In the genomic region with DNA sequence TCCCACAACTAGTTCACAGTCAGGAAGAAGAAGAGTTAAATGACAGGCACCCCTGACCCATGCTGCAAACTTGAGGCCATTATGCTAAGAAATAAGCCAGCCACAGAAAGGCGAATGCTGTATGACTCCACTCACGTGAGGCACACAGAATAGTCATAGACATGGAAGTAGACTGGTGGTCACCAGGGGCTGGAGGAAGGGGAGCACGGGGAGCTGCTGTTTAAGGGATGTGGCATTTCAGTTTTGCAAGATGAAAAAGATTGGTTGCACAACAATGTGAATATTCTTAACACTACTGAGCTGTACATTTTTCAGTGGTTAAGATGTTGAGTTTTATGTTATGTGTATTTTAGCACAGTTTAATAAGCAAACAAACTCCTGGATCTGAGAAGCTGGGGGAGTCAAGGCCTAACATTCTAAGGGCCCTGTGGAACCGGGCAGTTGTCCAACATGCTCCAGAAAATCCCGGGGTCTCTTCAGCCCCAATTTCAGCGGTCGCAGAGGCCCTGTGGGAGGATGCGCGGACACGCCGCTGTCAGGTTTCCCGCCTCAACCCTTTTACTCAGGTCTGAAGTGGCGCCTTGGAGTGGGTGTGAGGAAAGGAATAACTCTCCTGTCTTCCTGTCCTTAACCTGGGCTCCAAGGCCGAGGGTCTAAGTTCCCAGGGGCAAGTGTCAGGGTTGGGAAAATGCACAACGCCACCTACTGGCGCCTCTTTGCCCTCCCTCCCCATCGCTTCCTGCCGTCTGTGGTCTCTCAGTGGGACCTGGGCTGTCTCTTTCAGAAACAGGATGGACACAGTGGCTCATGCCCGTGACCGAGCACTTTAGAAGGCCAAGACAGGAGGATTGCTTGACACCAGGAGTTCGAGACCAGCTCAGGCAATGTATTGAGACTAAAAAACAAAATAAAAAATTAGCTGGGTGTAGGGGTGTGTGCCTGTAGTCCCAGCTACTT, we compare ENCODE assay signal across 9 cellular contexts. TPM values are rescaled to one million over a fixed set of nuclear protein-coding genes. Genes with fewer than 3 reads are reported as not detected.
DNase-seq lines count a peak whose midpoint lies in the region; ATAC-seq, FAIRE-seq and TF ChIP-seq lines count a peak whose summit lies in the region.
"Had no signal": no experiment of that assay in that cellular context is flagged by ENCODE, and none has a peak within 500 bp of the region (broad histone marks: within the 10 kb centered on the region; RNA-seq: fewer than 3 reads in every experiment).

No MANE protein-coding gene starts in this region.

- DNase-seq in ELF-1 (ENCODE audit: low read depth, low spot score) (peak; percentile 91), glutamatergic neuron (peak; percentile 81), tibial nerve (ENCODE audit: low spot score in 2 of 2) (no peak), cortex of kidney (lab: John Stamatoyannopoulos, UW) (no peak), RCC 7860 (ENCODE audit: low spot score) (no peak)
- DNase-seq in activated CD4-positive, alpha-beta memory T cell treated with anti-CD3 and anti-CD28 coated beads, Interleukin-2, amount 10 ng/mL, durations not matched to agents 7 days and 5 days = peak; percentile 48

- H3K27me3 ChIP-seq in tibial nerve = peaks cover 0 to 5% of the 10 kb centered on the region in 2 donors

- FAIRE-seq in RCC 7860 (lab: Jason Lieb, UNC) = no peak

- TF ChIP-seq EP300 in Ishikawa (IDR thresholded peaks at IDR 0.05; ENCODE audit: borderline replicate concordance) = no peak
- TF ChIP-seq EP300 in tibial nerve (IDR thresholded peaks at IDR 0.05) = no peak

- POLR2A ChIA-PET in activated CD4-positive, alpha-beta memory T cell treated with anti-CD3 and anti-CD28 coated beads, Interleukin-2, amount 10 ng/mL, durations not matched to agents 7 days and 5 days (lab: Charles Lee) = no interaction called here

- peak; percentile 78 for TF ChIP-seq CTCF in glutamatergic neuron (IDR thresholded peaks at IDR 0.05; ENCODE audit: partially characterized antibody, unreplicated experiment)
- peak in 3 of 5 experiments; percentile 13 to 31 (median 29) for TF ChIP-seq CTCF in tibial nerve (IDR thresholded peaks at IDR 0.05)

- H3K27me3 Mint-ChIP-seq in activated CD4-positive, alpha-beta memory T cell treated with anti-CD3 and anti-CD28 coated beads, Interleukin-2, amount 10 ng/mL, durations not matched to agents 7 days and 5 days = peaks cover 18% of the 10 kb centered on the region
- peaks cover 3% of the 10 kb centered on the region for H3K27me3 Mint-ChIP-seq in glutamatergic neuron (ENCODE audit: unreplicated experiment)

- H3K27ac Mint-ChIP-seq in activated CD4-positive, alpha-beta memory T cell treated with anti-CD3 and anti-CD28 coated beads, Interleukin-2, amount 10 ng/mL, durations not matched to agents 7 days and 5 days = no peak overlapping the region
- no peak overlapping the region for H3K27ac Mint-ChIP-seq in glutamatergic neuron (ENCODE audit: unreplicated experiment)
- H3K27ac Mint-ChIP-seq: immature natural killer cell had no signal

- no peaks in the 10 kb centered on the region for H3K9me3 ChIP-seq in tibial nerve

- H3K27ac ChIP-seq in tibial nerve = no peak overlapping the region

- CTCF ChIA-PET in activated CD4-positive, alpha-beta memory T cell treated with anti-CD3 and anti-CD28 coated beads, Interleukin-2, amount 10 ng/mL, durations not matched to agents 7 days and 5 days (lab: Charles Lee) = interaction anchor here (0.5 to 2.7 kb wide), 11 partner anchors 10 to 317 kb away, joined by 3 to 18 read pairs (median 3); partner anchors contain the start of gene CCDC70

- H3K4me3 ChIP-seq in tibial nerve = no peak overlapping the region

- peaks cover 8% of the 10 kb centered on the region for H3K4me1 Mint-ChIP-seq in activated CD4-positive, alpha-beta memory T cell treated with anti-CD3 and anti-CD28 coated beads, Interleukin-2, amount 10 ng/mL, durations not matched to agents 7 days and 5 days
- no peaks in the 10 kb centered on the region for H3K4me1 Mint-ChIP-seq in glutamatergic neuron (ENCODE audit: low read depth, unreplicated experiment)

- WGBS in tibial nerve, 2 donors = 57 to 59% methylated on average over 21 of the region's 21 CpGs

- no peaks in the 10 kb centered on the region for H3K9me3 Mint-ChIP-seq in activated CD4-positive, alpha-beta memory T cell treated with anti-CD3 and anti-CD28 coated beads, Interleukin-2, amount 10 ng/mL, durations not matched to agents 7 days and 5 days
- no peaks in the 10 kb centered on the region for H3K9me3 Mint-ChIP-seq in glutamatergic neuron (ENCODE audit: unreplicated experiment)
- H3K9me3 Mint-ChIP-seq: immature natural killer cell had no signal

- TF ChIP-seq RAD21 in Ishikawa (IDR thresholded peaks at IDR 0.05; ENCODE audit: low read depth) = peak; percentile 47; the same call in 1 of the 2 replicates

- no peak for ATAC-seq in GM18519 (IDR thresholded peaks at IDR 0.05; ENCODE audit: low FRiP score, unreplicated experiment)

- H3K36me3 Mint-ChIP-seq in activated CD4-positive, alpha-beta memory T cell treated with anti-CD3 and anti-CD28 coated beads, Interleukin-2, amount 10 ng/mL, durations not matched to agents 7 days and 5 days (ENCODE audit: low read depth) = no peaks in the 10 kb centered on the region
- peaks cover 5% of the 10 kb centered on the region for H3K36me3 Mint-ChIP-seq in glutamatergic neuron (ENCODE audit: unreplicated experiment)
- H3K36me3 Mint-ChIP-seq: immature natural killer cell had no signal

- peaks cover 0 to 7% (median 0%) of the 10 kb centered on the region in 4 donors for H3K4me1 ChIP-seq in tibial nerve

- no peak for TF ChIP-seq POLR2A in tibial nerve (IDR thresholded peaks at IDR 0.05)

- no peak overlapping the region for H3K4me3 Mint-ChIP-seq in activated CD4-positive, alpha-beta memory T cell treated with anti-CD3 and anti-CD28 coated beads, Interleukin-2, amount 10 ng/mL, durations not matched to agents 7 days and 5 days
- H3K4me3 Mint-ChIP-seq in glutamatergic neuron (ENCODE audit: unreplicated experiment) = no peak overlapping the region
- H3K4me3 Mint-ChIP-seq: immature natural killer cell had no signal

- no peaks in the 10 kb centered on the region for H3K36me3 ChIP-seq in tibial nerve

TF ChIP-seq in Ishikawa, 13 proteins besides CTCF, POLR2A, EP300 and RAD21:
- TF ChIP-seq CEBPB (IDR thresholded peaks at IDR 0.05) (no peak), TCF12 (IDR thresholded peaks at IDR 0.05; ENCODE audit: low read depth) (no peak), FOXM1 (IDR thresholded peaks at IDR 0.05; ENCODE audit: borderline replicate concordance, low read depth) (no peak), NFIC (IDR thresholded peaks at IDR 0.05) (no peak), TEAD4 (IDR thresholded peaks at IDR 0.05) (no peak), YY1 (IDR thresholded peaks at IDR 0.05; ENCODE audit: low read depth) (no peak), TAF1 (IDR thresholded peaks at IDR 0.05; ENCODE audit: low read depth) (no peak), CREB1 (IDR thresholded peaks at IDR 0.05; ENCODE audit: low read depth) (no peak)
- TF ChIP-seq, protein P1, sequence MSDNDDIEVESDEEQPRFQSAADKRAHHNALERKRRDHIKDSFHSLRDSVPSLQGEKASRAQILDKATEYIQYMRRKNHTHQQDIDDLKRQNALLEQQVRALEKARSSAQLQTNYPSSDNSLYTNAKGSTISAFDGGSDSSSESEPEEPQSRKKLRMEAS (IDR thresholded peaks at IDR 0.05) = no peak
- TF ChIP-seq, protein P2, sequence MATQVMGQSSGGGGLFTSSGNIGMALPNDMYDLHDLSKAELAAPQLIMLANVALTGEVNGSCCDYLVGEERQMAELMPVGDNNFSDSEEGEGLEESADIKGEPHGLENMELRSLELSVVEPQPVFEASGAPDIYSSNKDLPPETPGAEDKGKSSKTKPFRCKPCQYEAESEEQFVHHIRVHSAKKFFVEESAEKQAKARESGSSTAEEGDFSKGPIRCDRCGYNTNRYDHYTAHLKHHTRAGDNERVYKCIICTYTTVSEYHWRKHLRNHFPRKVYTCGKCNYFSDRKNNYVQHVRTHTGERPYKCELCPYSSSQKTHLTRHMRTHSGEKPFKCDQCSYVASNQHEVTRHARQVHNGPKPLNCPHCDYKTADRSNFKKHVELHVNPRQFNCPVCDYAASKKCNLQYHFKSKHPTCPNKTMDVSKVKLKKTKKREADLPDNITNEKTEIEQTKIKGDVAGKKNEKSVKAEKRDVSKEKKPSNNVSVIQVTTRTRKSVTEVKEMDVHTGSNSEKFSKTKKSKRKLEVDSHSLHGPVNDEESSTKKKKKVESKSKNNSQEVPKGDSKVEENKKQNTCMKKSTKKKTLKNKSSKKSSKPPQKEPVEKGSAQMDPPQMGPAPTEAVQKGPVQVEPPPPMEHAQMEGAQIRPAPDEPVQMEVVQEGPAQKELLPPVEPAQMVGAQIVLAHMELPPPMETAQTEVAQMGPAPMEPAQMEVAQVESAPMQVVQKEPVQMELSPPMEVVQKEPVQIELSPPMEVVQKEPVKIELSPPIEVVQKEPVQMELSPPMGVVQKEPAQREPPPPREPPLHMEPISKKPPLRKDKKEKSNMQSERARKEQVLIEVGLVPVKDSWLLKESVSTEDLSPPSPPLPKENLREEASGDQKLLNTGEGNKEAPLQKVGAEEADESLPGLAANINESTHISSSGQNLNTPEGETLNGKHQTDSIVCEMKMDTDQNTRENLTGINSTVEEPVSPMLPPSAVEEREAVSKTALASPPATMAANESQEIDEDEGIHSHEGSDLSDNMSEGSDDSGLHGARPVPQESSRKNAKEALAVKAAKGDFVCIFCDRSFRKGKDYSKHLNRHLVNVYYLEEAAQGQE (IDR thresholded peaks at IDR 0.05; ENCODE audit: low read depth) = no peak
- TF ChIP-seq, protein P3, sequence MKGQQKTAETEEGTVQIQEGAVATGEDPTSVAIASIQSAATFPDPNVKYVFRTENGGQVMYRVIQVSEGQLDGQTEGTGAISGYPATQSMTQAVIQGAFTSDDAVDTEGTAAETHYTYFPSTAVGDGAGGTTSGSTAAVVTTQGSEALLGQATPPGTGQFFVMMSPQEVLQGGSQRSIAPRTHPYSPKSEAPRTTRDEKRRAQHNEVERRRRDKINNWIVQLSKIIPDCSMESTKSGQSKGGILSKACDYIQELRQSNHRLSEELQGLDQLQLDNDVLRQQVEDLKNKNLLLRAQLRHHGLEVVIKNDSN (IDR thresholded peaks at IDR 0.05) = no peak

RNA-seq across cellular contexts. Expression of gene TMEM272, which starts 4.4 kb away (rescaled TPM):
- total RNA-seq in activated CD4-positive, alpha-beta memory T cell treated with anti-CD3 and anti-CD28 coated beads, Interleukin-2, amount 10 ng/mL, durations not matched to agents 7 days and 5 days = under 1 TPM; 0.15 to 0.28 TPM
- total RNA-seq in glutamatergic neuron (ENCODE audit: unreplicated experiment) = 0.59 TPM
- not detected for total RNA-seq in tibial nerve

RNA-seq across cellular contexts. Expression of gene CCDC70, which starts 12.3 kb away (rescaled TPM):
- not detected for total RNA-seq in activated CD4-positive, alpha-beta memory T cell treated with anti-CD3 and anti-CD28 coated beads, Interleukin-2, amount 10 ng/mL, durations not matched to agents 7 days and 5 days
- total RNA-seq in glutamatergic neuron (ENCODE audit: unreplicated experiment) = not detected
- not detected for total RNA-seq in tibial nerve

RNA-seq across cellular contexts. Expression of gene DHRS12, which starts 45.5 kb away (rescaled TPM):
- total RNA-seq in activated CD4-positive, alpha-beta memory T cell treated with anti-CD3 and anti-CD28 coated beads, Interleukin-2, amount 10 ng/mL, durations not matched to agents 7 days and 5 days = 1 to 10 TPM; 5.0 to 6.4 TPM
- 19.8 TPM for total RNA-seq in glutamatergic neuron (ENCODE audit: unreplicated experiment)
- total RNA-seq in tibial nerve = 10 to 100 TPM; 12.3 to 19.5 (median 16.7) TPM

Comparison
In these comparisons a context has a peak if more than half of its experiments do, and no peak if none do; other contexts are left out.
1. DNase-seq: peak in ELF-1 (single experiment), activated CD4-positive, alpha-beta memory T cell treated with anti-CD3 and anti-CD28 coated beads, Interleukin-2, amount 10 ng/mL, durations not matched to agents 7 days and 5 days (single experiment) and glutamatergic neuron (single experiment); none in tibial nerve (0 of 2), cortex of kidney (single experiment) and RCC 7860 (single experiment).